ENCODE assay signal across 2 cellular contexts in the genomic region with DNA sequence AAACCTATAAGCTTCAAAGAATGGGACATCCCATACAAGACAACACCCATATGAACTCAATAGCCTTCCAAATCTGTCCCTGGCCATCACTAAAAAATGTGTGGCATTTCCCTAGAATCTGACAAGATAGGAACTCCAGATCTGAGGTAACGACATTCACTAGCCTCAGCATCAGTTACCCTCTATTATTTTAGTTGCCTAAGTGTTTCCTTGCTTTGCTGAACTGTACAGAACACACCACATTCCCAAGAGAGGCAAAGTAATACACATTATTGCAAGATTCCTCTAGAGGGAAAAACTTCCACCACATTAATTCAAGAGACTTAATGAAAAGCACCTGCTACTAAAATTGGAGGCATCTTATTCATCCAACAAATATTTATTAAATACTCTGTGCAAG.
TF ChIP-seq lines count a peak whose summit lies in the region.

No MANE protein-coding gene starts in this region.

TF ChIP-seq in SK-N-SH treated with all-trans-retinoic acid at 6 μM for 48 hours, 23 proteins besides CTCF, POLR2A, EP300 and RAD21 (continued from another document):
- TF ChIP-seq TCF4 (CRISPR knock-in tag; IDR thresholded peaks at IDR 0.05; ENCODE audit: borderline replicate concordance): no peak
- TF ChIP-seq, protein P1, sequence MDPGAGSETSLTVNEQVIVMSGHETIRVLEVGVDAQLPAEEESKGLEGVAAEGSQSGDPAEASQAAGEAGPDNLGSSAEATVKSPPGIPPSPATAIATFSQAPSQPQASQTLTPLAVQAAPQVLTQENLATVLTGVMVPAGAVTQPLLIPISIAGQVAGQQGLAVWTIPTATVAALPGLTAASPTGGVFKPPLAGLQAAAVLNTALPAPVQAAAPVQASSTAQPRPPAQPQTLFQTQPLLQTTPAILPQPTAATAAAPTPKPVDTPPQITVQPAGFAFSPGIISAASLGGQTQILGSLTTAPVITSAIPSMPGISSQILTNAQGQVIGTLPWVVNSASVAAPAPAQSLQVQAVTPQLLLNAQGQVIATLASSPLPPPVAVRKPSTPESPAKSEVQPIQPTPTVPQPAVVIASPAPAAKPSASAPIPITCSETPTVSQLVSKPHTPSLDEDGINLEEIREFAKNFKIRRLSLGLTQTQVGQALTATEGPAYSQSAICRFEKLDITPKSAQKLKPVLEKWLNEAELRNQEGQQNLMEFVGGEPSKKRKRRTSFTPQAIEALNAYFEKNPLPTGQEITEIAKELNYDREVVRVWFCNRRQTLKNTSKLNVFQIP (CRISPR knock-in tag; IDR thresholded peaks at IDR 0.05; ENCODE audit: borderline replicate concordance, low read depth): no peak
- peak; percentile 30 for TF ChIP-seq ISL1 (CRISPR knock-in tag; IDR thresholded peaks at IDR 0.05)
- TF ChIP-seq ZNF70 (CRISPR knock-in tag; IDR thresholded peaks at IDR 0.05): no peak
- TF ChIP-seq, protein P2, sequence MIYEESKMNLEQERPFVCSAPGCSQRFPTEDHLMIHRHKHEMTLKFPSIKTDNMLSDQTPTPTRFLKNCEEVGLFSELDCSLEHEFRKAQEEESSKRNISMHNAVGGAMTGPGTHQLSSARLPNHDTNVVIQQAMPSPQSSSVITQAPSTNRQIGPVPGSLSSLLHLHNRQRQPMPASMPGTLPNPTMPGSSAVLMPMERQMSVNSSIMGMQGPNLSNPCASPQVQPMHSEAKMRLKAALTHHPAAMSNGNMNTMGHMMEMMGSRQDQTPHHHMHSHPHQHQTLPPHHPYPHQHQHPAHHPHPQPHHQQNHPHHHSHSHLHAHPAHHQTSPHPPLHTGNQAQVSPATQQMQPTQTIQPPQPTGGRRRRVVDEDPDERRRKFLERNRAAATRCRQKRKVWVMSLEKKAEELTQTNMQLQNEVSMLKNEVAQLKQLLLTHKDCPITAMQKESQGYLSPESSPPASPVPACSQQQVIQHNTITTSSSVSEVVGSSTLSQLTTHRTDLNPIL (CRISPR knock-in tag; IDR thresholded peaks at IDR 0.05; ENCODE audit: low read depth): no peak
- TF ChIP-seq CSDC2 (CRISPR knock-in tag; IDR thresholded peaks at IDR 0.05): no peak

TF ChIP-seq in SK-N-SH, 30 proteins besides CTCF, POLR2A, EP300 and RAD21 (continued from another document):
- TF ChIP-seq TAF1 (IDR thresholded peaks at IDR 0.05; ENCODE audit: borderline replicate concordance, low read depth, low read length) (no peak), EZH2phosphoT487 (IDR thresholded peaks at IDR 0.05; ENCODE audit: borderline replicate concordance, low read depth) (no peak), JUND (IDR thresholded peaks at IDR 0.05) (no peak), MEF2A (IDR thresholded peaks at IDR 0.05; ENCODE audit: borderline replicate concordance, low read depth) (no peak), GATA2 (CRISPR knock-in tag; IDR thresholded peaks at IDR 0.05) (no peak), RFX5 (IDR thresholded peaks at IDR 0.05; ENCODE audit: low read length) (no peak), FOXM1 (IDR thresholded peaks at IDR 0.05; ENCODE audit: low read depth) (no peak), NRF1 (IDR thresholded peaks at IDR 0.05; ENCODE audit: low read depth, low read length) (no peak)
- TF ChIP-seq, protein P3, sequence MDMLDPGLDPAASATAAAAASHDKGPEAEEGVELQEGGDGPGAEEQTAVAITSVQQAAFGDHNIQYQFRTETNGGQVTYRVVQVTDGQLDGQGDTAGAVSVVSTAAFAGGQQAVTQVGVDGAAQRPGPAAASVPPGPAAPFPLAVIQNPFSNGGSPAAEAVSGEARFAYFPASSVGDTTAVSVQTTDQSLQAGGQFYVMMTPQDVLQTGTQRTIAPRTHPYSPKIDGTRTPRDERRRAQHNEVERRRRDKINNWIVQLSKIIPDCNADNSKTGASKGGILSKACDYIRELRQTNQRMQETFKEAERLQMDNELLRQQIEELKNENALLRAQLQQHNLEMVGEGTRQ (IDR thresholded peaks at IDR 0.05; ENCODE audit: borderline replicate concordance, low read depth, low read length): no peak
- TF ChIP-seq, protein P4, sequence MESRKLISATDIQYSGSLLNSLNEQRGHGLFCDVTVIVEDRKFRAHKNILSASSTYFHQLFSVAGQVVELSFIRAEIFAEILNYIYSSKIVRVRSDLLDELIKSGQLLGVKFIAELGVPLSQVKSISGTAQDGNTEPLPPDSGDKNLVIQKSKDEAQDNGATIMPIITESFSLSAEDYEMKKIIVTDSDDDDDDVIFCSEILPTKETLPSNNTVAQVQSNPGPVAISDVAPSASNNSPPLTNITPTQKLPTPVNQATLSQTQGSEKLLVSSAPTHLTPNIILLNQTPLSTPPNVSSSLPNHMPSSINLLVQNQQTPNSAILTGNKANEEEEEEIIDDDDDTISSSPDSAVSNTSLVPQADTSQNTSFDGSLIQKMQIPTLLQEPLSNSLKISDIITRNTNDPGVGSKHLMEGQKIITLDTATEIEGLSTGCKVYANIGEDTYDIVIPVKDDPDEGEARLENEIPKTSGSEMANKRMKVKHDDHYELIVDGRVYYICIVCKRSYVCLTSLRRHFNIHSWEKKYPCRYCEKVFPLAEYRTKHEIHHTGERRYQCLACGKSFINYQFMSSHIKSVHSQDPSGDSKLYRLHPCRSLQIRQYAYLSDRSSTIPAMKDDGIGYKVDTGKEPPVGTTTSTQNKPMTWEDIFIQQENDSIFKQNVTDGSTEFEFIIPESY (IDR thresholded peaks at IDR 0.05; ENCODE audit: borderline replicate concordance, low read depth): no peak
- TF ChIP-seq, protein P5, sequence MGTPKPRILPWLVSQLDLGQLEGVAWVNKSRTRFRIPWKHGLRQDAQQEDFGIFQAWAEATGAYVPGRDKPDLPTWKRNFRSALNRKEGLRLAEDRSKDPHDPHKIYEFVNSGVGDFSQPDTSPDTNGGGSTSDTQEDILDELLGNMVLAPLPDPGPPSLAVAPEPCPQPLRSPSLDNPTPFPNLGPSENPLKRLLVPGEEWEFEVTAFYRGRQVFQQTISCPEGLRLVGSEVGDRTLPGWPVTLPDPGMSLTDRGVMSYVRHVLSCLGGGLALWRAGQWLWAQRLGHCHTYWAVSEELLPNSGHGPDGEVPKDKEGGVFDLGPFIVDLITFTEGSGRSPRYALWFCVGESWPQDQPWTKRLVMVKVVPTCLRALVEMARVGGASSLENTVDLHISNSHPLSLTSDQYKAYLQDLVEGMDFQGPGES (IDR thresholded peaks at IDR 0.05; ENCODE audit: low read depth, low read length): no peak
- TF ChIP-seq, protein P6, sequence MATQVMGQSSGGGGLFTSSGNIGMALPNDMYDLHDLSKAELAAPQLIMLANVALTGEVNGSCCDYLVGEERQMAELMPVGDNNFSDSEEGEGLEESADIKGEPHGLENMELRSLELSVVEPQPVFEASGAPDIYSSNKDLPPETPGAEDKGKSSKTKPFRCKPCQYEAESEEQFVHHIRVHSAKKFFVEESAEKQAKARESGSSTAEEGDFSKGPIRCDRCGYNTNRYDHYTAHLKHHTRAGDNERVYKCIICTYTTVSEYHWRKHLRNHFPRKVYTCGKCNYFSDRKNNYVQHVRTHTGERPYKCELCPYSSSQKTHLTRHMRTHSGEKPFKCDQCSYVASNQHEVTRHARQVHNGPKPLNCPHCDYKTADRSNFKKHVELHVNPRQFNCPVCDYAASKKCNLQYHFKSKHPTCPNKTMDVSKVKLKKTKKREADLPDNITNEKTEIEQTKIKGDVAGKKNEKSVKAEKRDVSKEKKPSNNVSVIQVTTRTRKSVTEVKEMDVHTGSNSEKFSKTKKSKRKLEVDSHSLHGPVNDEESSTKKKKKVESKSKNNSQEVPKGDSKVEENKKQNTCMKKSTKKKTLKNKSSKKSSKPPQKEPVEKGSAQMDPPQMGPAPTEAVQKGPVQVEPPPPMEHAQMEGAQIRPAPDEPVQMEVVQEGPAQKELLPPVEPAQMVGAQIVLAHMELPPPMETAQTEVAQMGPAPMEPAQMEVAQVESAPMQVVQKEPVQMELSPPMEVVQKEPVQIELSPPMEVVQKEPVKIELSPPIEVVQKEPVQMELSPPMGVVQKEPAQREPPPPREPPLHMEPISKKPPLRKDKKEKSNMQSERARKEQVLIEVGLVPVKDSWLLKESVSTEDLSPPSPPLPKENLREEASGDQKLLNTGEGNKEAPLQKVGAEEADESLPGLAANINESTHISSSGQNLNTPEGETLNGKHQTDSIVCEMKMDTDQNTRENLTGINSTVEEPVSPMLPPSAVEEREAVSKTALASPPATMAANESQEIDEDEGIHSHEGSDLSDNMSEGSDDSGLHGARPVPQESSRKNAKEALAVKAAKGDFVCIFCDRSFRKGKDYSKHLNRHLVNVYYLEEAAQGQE (IDR thresholded peaks at IDR 0.05; ENCODE audit: low read depth, low read length): no peak
- TF ChIP-seq, protein P7, sequence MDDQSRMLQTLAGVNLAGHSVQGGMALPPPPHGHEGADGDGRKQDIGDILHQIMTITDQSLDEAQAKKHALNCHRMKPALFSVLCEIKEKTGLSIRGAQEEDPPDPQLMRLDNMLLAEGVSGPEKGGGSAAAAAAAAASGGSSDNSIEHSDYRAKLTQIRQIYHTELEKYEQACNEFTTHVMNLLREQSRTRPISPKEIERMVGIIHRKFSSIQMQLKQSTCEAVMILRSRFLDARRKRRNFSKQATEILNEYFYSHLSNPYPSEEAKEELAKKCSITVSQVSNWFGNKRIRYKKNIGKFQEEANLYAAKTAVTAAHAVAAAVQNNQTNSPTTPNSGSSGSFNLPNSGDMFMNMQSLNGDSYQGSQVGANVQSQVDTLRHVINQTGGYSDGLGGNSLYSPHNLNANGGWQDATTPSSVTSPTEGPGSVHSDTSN (IDR thresholded peaks at IDR 0.05): no peak
